In the genomic region with DNA sequence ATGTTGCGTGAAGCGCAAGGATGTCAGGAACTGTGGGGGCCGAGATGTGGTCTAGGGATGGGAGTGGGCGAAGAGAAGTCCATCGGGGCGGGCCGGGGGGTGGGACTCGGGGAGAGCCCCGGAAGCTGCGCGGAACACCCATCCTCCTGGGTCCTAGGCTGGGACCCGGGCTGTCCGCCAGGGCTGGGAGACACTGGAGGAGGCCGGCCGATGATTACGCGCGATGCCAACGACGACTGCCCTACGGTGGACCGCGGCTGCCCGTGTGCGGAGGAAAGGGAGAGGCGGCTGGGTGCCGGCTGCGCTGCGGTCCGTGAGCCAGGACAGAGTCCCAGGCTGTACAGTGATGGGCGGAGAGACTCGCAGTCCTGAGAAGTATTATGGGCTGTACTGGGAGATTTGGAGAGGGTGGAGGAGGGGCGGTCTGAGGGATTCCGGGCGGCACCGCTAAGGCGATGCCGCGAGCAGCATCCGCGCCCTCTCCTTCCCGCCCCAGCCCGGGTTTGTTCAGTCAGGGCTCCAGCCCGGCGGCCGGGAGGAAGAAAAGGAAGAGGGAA, we compare ENCODE assay signal across 8 cellular contexts. TPM values are rescaled to one million over a fixed set of nuclear protein-coding genes. Genes with fewer than 3 reads are reported as not detected.
DNase-seq lines count a peak whose midpoint lies in the region; ATAC-seq and TF ChIP-seq lines count a peak whose summit lies in the region.
"Not testable (repeated sequence)": the region's sequence is repeated elsewhere in the genome, so short reads cannot be mapped to it uniquely, and the experiment has no call there.

No MANE protein-coding gene starts in this region.

- not testable (repeated sequence) for H3K9ac ChIP-seq in smooth muscle cell (ENCODE audit: low read depth)

- intact Hi-C loops in lower leg skin (cut with DNase I; ENCODE audit: low total_unique reads): not testable (repeated sequence)

- not testable (repeated sequence) for H3K4me1 ChIP-seq in BE2C; smooth muscle cell (ENCODE audit: low read depth)

- 0% methylated on average over 6 of the region's 46 CpGs; no CpG with 5 or more reads in 1 of the 2 donors for WGBS in lower leg skin, 2 donors
- no CpG with 5 or more reads among the region's 46 CpGs for WGBS in smooth muscle cell (ENCODE audit: low lambda C conversion rate)

- not testable (repeated sequence) for H3K36me3 ChIP-seq in BE2C; smooth muscle cell (ENCODE audit: low read depth)

- H3K79me2 ChIP-seq in smooth muscle cell (ENCODE audit: low read depth): not testable (repeated sequence)

- peak overlapping the region; percentile 72 for H3K4me2 ChIP-seq in smooth muscle cell

- not testable (repeated sequence) for TF ChIP-seq POLR2A in lower leg skin (IDR thresholded peaks at IDR 0.05)

- DNase-seq in BE2C (peak; percentile 40), lower leg skin (ENCODE audit: low spot score in 2 of 2) (peak; percentile 0 to 81)
- DNase-seq in LNCaP clone FGC (ENCODE audit: low read depth); epithelial cell of esophagus (ENCODE audit: low read depth); smooth muscle cell (lab: John Stamatoyannopoulos, UW; ENCODE audit: unreplicated experiment): not testable (repeated sequence)
- peak; percentile 16 for DNase-seq in activated T-cell treated with anti-CD3 and anti-CD28 coated beads, Interleukin-2, amount 50 U/mL, for 1 hour

- ATAC-seq in GM19438 (IDR thresholded peaks at IDR 0.05; ENCODE audit: low read depth, unreplicated experiment) (peak; percentile 8), HG02885 (IDR thresholded peaks at IDR 0.05; ENCODE audit: poor library complexity, unreplicated experiment) (peak; percentile 4)

- not testable (repeated sequence) for H4K20me1 ChIP-seq in smooth muscle cell (ENCODE audit: low read depth)

- not testable (repeated sequence) for H3K27me3 ChIP-seq in BE2C; smooth muscle cell (ENCODE audit: low read depth)

- not testable (repeated sequence) for H3K27ac ChIP-seq in smooth muscle cell (ENCODE audit: low read depth)

- not testable (repeated sequence) for H3F3A ChIP-seq in smooth muscle cell (ENCODE audit: low read depth)

- TF ChIP-seq CTCF in BE2C (IDR thresholded peaks at IDR 0.05; ENCODE audit: low read depth, low read length); LNCaP clone FGC (IDR thresholded peaks at IDR 0.05; ENCODE audit: control insufficient read depth, extremely low read depth, insufficient read depth); epithelial cell of esophagus (IDR thresholded peaks at IDR 0.05; ENCODE audit: insufficient read depth, low read depth, low read length, missing control alignments); lower leg skin (IDR thresholded peaks at IDR 0.05); smooth muscle cell (IDR thresholded peaks at IDR 0.05; ENCODE audit: borderline replicate concordance, insufficient read depth, poor library complexity, severe bottlenecking): not testable (repeated sequence)

- H3K4me3 ChIP-seq in BE2C (ENCODE audit: low read depth, low read length) (peak overlapping the region; percentile 38; the same call in 1 of the 2 replicates), LNCaP clone FGC (ENCODE audit: low read depth, low read length) (peak overlapping the region; percentile 43), epithelial cell of esophagus (ENCODE audit: low read length) (peak overlapping the region; percentile 35), smooth muscle cell (peak overlapping the region; percentile 46)
- H3K4me3 ChIP-seq in lower leg skin (ENCODE audit: low read depth, poor library complexity, severe bottlenecking): not testable (repeated sequence)

- not testable (repeated sequence) for H2AFZ ChIP-seq in smooth muscle cell (ENCODE audit: low read depth)

- not testable (repeated sequence) for H3K9me3 ChIP-seq in BE2C; smooth muscle cell (replicated peaks; ENCODE audit: low read depth)

RNA-seq across cellular contexts. Expression of a gene that starts 0.4 kb away (rescaled TPM):
- polyA plus RNA-seq in BE2C (2012; ENCODE audit: insufficient read depth, insufficient read length, low read depth): 24.4 TPM
- total RNA-seq in lower leg skin (10 to 100 TPM; 39.3 to 79.9 (median 52.5) TPM), smooth muscle cell (49.6 and 50.3 TPM in 2 replicates)
- polyA plus RNA-seq in smooth muscle cell: 8.8 and 9.6 TPM in 2 replicates

RNA-seq across cellular contexts. Expression of a gene that starts 1.0 kb away (rescaled TPM):
- polyA plus RNA-seq in BE2C (2012; ENCODE audit: insufficient read depth, insufficient read length, low read depth): 2.1 TPM
- 1 to 10 TPM in 1 of 4 donors, under 1 TPM in 3; 0.10 to 1.4 (median 0.41) TPM for total RNA-seq in lower leg skin
- 0.54 and 0.67 TPM in 2 replicates for total RNA-seq in smooth muscle cell
- polyA plus RNA-seq in smooth muscle cell: 0.26 and 0.50 TPM in 2 replicates
